Comparison of ENCODE assay signal across 1 cellular context in the genomic region with DNA sequence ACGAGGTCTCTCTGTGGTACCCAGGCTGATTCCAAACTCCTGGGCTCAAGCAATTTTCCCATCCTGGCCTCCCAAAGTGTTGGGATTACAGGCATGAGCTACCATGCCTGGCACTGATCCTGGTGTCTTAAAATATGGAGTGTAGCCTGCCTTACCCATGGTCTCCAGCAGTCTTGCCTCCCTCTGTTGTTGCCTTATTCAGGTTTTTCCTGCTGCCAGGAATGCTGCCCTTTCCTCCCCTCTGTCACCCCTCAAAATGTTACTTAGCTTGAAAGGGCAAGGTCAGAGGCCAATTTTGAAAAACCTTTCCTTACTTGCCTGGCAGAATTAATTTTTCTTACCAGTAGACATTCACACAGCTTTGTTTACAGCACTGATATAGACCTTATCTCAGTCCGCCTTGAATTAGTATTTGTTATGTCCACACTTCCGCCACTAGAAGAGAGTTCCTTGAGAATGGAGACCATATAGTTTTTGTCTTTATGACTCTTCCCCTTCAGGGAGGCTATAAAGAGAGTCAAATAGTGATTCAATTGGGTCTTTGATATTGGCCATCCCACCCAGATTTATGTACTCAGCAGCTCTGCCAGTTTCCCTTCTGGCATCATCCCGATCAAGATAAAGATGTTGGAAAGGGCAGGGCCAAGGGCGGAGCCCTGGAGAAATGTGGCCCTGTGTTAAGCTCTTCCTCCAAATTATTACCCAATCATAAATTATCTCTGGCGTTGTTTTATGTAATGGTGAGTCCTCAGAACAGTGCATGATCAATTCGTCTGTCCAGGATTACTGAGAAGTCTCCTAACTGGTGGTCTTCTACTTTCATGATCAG.
TF ChIP-seq lines count a peak whose summit lies in the region.

No MANE protein-coding gene starts in this region.

TF ChIP-seq in GM23338, 12 proteins besides CTCF, POLR2A, EP300 and RAD21:
- TF ChIP-seq ZNF331 (CRISPR knock-in tag; IDR thresholded peaks at IDR 0.05; ENCODE audit: low read depth), result no peak
- no peak for TF ChIP-seq EZH2 (IDR thresholded peaks at IDR 0.05; ENCODE audit: low read depth, unreplicated experiment)
- no peak for TF ChIP-seq ZNF114 (CRISPR knock-in tag; IDR thresholded peaks at IDR 0.05)
- TF ChIP-seq CREB1 (CRISPR knock-in tag; IDR thresholded peaks at IDR 0.05; ENCODE audit: low read depth), result no peak
- TF ChIP-seq POLR2AphosphoS5 (IDR thresholded peaks at IDR 0.05; ENCODE audit: low read depth), result no peak
- no peak for TF ChIP-seq JUNB (IDR thresholded peaks at IDR 0.05; ENCODE audit: unreplicated experiment)
- TF ChIP-seq NANOG (IDR thresholded peaks at IDR 0.05; ENCODE audit: borderline replicate concordance), result no peak
- TF ChIP-seq, protein P1, sequence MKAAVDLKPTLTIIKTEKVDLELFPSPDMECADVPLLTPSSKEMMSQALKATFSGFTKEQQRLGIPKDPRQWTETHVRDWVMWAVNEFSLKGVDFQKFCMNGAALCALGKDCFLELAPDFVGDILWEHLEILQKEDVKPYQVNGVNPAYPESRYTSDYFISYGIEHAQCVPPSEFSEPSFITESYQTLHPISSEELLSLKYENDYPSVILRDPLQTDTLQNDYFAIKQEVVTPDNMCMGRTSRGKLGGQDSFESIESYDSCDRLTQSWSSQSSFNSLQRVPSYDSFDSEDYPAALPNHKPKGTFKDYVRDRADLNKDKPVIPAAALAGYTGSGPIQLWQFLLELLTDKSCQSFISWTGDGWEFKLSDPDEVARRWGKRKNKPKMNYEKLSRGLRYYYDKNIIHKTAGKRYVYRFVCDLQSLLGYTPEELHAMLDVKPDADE (IDR thresholded peaks at IDR 0.05), result no peak
- TF ChIP-seq STAT1 (IDR thresholded peaks at IDR 0.05; ENCODE audit: unreplicated experiment), result no peak
- no peak for TF ChIP-seq EZH2phosphoT487 (IDR thresholded peaks at IDR 0.05; ENCODE audit: unreplicated experiment)
- TF ChIP-seq, protein P2, sequence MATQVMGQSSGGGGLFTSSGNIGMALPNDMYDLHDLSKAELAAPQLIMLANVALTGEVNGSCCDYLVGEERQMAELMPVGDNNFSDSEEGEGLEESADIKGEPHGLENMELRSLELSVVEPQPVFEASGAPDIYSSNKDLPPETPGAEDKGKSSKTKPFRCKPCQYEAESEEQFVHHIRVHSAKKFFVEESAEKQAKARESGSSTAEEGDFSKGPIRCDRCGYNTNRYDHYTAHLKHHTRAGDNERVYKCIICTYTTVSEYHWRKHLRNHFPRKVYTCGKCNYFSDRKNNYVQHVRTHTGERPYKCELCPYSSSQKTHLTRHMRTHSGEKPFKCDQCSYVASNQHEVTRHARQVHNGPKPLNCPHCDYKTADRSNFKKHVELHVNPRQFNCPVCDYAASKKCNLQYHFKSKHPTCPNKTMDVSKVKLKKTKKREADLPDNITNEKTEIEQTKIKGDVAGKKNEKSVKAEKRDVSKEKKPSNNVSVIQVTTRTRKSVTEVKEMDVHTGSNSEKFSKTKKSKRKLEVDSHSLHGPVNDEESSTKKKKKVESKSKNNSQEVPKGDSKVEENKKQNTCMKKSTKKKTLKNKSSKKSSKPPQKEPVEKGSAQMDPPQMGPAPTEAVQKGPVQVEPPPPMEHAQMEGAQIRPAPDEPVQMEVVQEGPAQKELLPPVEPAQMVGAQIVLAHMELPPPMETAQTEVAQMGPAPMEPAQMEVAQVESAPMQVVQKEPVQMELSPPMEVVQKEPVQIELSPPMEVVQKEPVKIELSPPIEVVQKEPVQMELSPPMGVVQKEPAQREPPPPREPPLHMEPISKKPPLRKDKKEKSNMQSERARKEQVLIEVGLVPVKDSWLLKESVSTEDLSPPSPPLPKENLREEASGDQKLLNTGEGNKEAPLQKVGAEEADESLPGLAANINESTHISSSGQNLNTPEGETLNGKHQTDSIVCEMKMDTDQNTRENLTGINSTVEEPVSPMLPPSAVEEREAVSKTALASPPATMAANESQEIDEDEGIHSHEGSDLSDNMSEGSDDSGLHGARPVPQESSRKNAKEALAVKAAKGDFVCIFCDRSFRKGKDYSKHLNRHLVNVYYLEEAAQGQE (IDR thresholded peaks at IDR 0.05; ENCODE audit: unreplicated experiment), result no peak
- TF ChIP-seq, protein P3, sequence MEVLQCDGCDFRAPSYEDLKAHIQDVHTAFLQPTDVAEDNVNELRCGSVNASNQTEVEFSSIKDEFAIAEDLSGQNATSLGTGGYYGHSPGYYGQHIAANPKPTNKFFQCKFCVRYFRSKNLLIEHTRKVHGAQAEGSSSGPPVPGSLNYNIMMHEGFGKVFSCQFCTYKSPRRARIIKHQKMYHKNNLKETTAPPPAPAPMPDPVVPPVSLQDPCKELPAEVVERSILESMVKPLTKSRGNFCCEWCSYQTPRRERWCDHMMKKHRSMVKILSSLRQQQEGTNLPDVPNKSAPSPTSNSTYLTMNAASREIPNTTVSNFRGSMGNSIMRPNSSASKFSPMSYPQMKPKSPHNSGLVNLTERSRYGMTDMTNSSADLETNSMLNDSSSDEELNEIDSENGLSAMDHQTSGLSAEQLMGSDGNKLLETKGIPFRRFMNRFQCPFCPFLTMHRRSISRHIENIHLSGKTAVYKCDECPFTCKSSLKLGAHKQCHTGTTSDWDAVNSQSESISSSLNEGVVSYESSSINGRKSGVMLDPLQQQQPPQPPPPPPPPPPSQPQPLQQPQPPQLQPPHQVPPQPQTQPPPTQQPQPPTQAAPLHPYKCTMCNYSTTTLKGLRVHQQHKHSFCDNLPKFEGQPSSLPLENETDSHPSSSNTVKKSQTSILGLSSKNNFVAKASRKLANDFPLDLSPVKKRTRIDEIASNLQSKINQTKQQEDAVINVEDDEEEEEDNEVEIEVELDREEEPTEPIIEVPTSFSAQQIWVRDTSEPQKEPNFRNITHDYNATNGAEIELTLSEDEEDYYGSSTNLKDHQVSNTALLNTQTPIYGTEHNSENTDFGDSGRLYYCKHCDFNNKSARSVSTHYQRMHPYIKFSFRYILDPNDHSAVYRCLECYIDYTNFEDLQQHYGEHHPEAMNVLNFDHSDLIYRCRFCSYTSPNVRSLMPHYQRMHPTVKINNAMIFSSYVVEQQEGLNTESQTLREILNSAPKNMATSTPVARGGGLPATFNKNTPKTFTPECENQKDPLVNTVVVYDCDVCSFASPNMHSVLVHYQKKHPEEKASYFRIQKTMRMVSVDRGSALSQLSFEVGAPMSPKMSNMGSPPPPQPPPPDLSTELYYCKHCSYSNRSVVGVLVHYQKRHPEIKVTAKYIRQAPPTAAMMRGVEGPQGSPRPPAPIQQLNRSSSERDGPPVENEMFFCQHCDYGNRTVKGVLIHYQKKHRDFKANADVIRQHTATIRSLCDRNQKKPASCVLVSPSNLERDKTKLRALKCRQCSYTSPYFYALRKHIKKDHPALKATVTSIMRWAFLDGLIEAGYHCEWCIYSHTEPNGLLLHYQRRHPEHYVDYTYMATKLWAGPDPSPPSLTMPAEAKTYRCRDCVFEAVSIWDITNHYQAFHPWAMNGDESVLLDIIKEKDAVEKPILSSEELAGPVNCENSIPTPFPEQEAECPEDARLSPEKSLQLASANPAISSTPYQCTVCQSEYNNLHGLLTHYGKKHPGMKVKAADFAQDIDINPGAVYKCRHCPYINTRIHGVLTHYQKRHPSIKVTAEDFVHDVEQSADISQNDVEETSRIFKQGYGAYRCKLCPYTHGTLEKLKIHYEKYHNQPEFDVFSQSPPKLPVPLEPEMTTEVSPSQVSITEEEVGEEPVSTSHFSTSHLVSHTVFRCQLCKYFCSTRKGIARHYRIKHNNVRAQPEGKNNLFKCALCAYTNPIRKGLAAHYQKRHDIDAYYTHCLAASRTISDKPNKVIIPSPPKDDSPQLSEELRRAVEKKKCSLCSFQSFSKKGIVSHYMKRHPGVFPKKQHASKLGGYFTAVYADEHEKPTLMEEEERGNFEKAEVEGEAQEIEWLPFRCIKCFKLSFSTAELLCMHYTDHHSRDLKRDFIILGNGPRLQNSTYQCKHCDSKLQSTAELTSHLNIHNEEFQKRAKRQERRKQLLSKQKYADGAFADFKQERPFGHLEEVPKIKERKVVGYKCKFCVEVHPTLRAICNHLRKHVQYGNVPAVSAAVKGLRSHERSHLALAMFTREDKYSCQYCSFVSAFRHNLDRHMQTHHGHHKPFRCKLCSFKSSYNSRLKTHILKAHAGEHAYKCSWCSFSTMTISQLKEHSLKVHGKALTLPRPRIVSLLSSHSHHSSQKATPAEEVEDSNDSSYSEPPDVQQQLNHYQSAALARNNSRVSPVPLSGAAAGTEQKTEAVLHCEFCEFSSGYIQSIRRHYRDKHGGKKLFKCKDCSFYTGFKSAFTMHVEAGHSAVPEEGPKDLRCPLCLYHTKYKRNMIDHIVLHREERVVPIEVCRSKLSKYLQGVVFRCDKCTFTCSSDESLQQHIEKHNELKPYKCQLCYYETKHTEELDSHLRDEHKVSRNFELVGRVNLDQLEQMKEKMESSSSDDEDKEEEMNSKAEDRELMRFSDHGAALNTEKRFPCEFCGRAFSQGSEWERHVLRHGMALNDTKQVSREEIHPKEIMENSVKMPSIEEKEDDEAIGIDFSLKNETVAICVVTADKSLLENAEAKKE (CRISPR knock-in tag; IDR thresholded peaks at IDR 0.05), result no peak
TF ChIP-seq in GM23338: peak in this region for 0.
